ENCODE assay signal across 13 cellular contexts in the genomic region with DNA sequence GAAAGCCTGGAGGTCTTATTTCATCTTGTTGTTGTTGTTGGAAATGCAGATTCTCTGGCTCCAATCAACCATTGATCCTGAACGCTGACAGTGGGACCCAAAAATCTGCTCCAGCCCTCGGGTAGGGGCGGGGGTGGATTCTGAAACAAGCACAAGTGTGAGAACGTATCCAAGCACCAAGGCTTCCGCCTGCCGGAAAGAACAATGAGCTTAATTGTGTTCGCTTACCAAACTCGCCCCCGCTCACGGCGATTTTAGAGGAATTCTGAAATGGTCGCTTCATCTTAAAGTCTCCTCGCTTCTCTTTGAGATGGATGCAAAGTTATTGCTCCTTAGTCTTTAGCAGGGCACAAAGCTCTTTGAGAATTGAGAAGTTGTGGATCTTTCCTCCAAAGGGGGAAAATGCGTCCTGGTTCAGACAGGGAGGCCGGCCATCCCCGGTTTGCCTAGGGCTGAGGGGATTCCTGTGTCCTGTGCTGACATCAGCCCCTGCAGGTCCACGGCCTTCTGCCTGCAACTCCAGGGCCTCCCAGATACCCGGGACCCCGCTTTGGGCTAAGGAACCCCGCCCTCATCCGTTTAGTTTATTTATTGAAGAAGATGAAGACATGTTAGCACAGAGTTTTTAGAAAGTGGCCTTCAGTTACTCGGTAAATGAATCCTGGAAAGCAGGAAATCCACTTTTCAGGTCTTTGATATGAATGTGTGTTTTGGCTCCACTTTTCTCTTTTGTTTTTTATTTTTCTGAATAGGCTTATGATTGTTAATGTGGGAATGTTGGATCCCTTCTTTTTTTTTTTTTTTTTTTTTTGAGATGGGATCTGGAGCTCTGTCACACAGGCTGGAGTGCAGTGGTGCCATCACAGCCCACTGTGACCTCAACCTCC.
DNase-seq lines count a peak whose midpoint lies in the region; ATAC-seq lines count a peak whose summit lies in the region.
"Had no signal": no experiment of that assay in that cellular context is flagged by ENCODE, and none has a peak within 500 bp of the region (broad histone marks: within the 10 kb centered on the region; RNA-seq: fewer than 3 reads in every experiment).

No MANE protein-coding gene starts in this region.

- H3K36me3 ChIP-seq in H7 (replicated peaks; ENCODE audit: control insufficient read depth, insufficient read depth, low read length) = no peaks in the 10 kb centered on the region

- H3K27me3 ChIP-seq in H7 (ENCODE audit: control insufficient read depth, insufficient read depth, low read length) = no peaks in the 10 kb centered on the region

- peak; percentile 73 for ATAC-seq in sciatic nerve
- ATAC-seq in HG03025 (IDR thresholded peaks at IDR 0.05; ENCODE audit: low FRiP score, unreplicated experiment) = no peak
- ATAC-seq in HG03196 (IDR thresholded peaks at IDR 0.05; ENCODE audit: unreplicated experiment) = no peak
- ATAC-seq in GM21367 (IDR thresholded peaks at IDR 0.05; ENCODE audit: unreplicated experiment) = no peak
- ATAC-seq: activated CD8-positive, alpha-beta memory T cell treated with anti-CD3 and anti-CD28 coated beads, Interleukin-2, amount 10 ng/mL, durations not matched to agents 7 days and 5 days; natural killer cell had no signal

- DNase-seq in H7 = peak; percentile 70
- DNase-seq in dermis microvascular lymphatic vessel endothelial cell (ENCODE audit: low read depth in 2 of 2) = peak; percentile 35 to 56
- peak; percentile 62 for DNase-seq in inferior parietal cortex (ENCODE audit: extremely low spot score)
- DNase-seq in sciatic nerve (ENCODE audit: low spot score) = peak; percentile 78
- no peak for DNase-seq in NCI-H2081 treated with DMSO at 0.1 percent for 48 hours (lab: John Stamatoyannopoulos, UW)
- DNase-seq: activated CD8-positive, alpha-beta memory T cell treated with anti-CD3 and anti-CD28 coated beads, Interleukin-2, amount 10 ng/mL, durations not matched to agents 7 days and 5 days; CD4-positive, CD25-positive, alpha-beta regulatory T cell; natural killer cell; NCI-H82; T-helper 1 cell had no signal

- intact Hi-C loops in sciatic nerve (cut with DNase I) = no loop called here

- no peak overlapping the region for H3K4me3 ChIP-seq in H7 (ENCODE audit: insufficient read depth, low read depth, low read length)
